In the genomic region with DNA sequence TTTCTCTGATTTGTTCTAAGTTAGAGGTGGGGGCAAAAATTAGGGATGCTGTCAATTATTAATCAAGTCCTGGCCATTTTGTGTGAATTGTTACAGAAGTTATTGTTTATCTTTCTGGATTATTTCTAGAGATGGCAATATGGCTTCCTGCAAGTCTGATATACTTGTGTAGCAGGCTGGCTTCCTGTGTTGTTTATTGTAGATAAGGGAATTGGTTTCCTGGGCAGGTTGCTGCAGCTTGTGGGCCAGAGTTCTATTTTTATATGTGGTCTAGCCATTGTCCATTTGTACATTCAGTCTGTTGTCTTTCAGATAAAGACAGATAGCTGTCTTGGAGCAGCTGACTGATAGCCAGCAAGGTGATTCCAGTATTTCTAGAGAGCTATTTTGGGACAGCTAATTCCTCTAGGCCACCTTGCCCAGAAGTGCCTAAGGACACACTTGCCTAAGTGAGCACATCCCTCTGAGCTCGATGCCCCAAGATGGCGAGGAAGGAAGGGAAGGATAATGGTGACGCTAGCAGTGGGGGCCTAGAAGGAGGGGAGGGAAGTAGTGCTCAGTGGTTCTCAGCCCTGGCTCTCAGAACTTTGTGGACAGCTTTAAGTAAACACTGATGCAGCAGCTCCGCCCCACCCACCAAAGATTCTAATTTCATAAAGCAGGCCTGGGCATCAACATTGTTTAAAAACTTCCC, we compare ENCODE assay signal across 1 cellular context.
TF ChIP-seq lines count a peak whose summit lies in the region.

No MANE protein-coding gene starts in this region.

TF ChIP-seq in K562, 482 proteins besides CTCF, POLR2A, EP300 and RAD21 (continued from another document and continues in another):
- TF ChIP-seq, protein P1, sequence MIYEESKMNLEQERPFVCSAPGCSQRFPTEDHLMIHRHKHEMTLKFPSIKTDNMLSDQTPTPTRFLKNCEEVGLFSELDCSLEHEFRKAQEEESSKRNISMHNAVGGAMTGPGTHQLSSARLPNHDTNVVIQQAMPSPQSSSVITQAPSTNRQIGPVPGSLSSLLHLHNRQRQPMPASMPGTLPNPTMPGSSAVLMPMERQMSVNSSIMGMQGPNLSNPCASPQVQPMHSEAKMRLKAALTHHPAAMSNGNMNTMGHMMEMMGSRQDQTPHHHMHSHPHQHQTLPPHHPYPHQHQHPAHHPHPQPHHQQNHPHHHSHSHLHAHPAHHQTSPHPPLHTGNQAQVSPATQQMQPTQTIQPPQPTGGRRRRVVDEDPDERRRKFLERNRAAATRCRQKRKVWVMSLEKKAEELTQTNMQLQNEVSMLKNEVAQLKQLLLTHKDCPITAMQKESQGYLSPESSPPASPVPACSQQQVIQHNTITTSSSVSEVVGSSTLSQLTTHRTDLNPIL (CRISPR knock-in tag; IDR thresholded peaks at IDR 0.05) = no peak
- TF ChIP-seq HNRNPH1 (optimal IDR thresholded peaks at IDR 0.05; ENCODE audit: low read depth, low read length) (no peak), ZEB2 (IDR thresholded peaks at IDR 0.05) (no peak), TOE1 (IDR thresholded peaks at IDR 0.05; ENCODE audit: borderline replicate concordance) (no peak), TOE1 (CRISPR knock-in tag; IDR thresholded peaks at IDR 0.05; ENCODE audit: borderline replicate concordance, low read depth) (no peak), SREBF2 (CRISPR knock-in tag; IDR thresholded peaks at IDR 0.05) (no peak), BDP1 (IDR thresholded peaks at IDR 0.05; ENCODE audit: insufficient read depth, insufficient read length) (no peak), IRF2 (CRISPR knock-in tag; IDR thresholded peaks at IDR 0.05) (no peak), ZNF316 (IDR thresholded peaks at IDR 0.05) (no peak), EHMT2 (IDR thresholded peaks at IDR 0.05) (no peak), FOXA3 (CRISPR knock-in tag; conservative IDR thresholded peaks at IDR 0.05 in 1 of 2, IDR thresholded peaks at IDR 0.05 in 1 of 2) (peak in 1 of 2 experiments; percentile 71; a peak in 2 of 4 replicates), HNRNPK (IDR thresholded peaks at IDR 0.05; ENCODE audit: low read depth, low read length, poor library complexity, severe bottlenecking) (no peak), TEAD2 (tag; IDR thresholded peaks at IDR 0.05) (no peak), ETV1 (tag; conservative IDR thresholded peaks at IDR 0.05; ENCODE audit: low read depth) (peak; percentile 70; the same call in 1 of the 2 replicates), MCM7 (IDR thresholded peaks at IDR 0.05) (no peak), STAT5B (CRISPR knock-in tag; IDR thresholded peaks at IDR 0.05) (no peak), TCF3 (CRISPR knock-in tag; IDR thresholded peaks at IDR 0.05) (peak; percentile 76), THRAP3 (IDR thresholded peaks at IDR 0.05; ENCODE audit: borderline replicate concordance) (no peak), SMAD1 (IDR thresholded peaks at IDR 0.05; ENCODE audit: low read depth, low read length, partially characterized antibody) (no peak), ZFX (CRISPR knock-in tag; IDR thresholded peaks at IDR 0.05) (no peak), SUPT5H (IDR thresholded peaks at IDR 0.05) (no peak), HLTF (IDR thresholded peaks at IDR 0.05) (no peak), ARID2 (IDR thresholded peaks at IDR 0.05) (no peak), PHF21A (IDR thresholded peaks at IDR 0.05; ENCODE audit: borderline replicate concordance, low read depth) (no peak), RFX7 (CRISPR knock-in tag; IDR thresholded peaks at IDR 0.05) (no peak), HEY1 (CRISPR knock-in tag; IDR thresholded peaks at IDR 0.05; ENCODE audit: borderline replicate concordance) (no peak), ZNF778 (CRISPR knock-in tag; IDR thresholded peaks at IDR 0.05) (no peak), ZC3H8 (IDR thresholded peaks at IDR 0.05) (no peak), TRIM28 (IDR thresholded peaks at IDR 0.05) (no peak), POLR2B (IDR thresholded peaks at IDR 0.05; ENCODE audit: low read depth, partially characterized antibody) (no peak), BRF1 (IDR thresholded peaks at IDR 0.05; ENCODE audit: borderline replicate concordance, extremely low read depth, insufficient read length) (no peak), TFAM (CRISPR knock-in tag; conservative IDR thresholded peaks at IDR 0.05) (no peak), DACH1 (IDR thresholded peaks at IDR 0.05; ENCODE audit: partially characterized antibody) (no peak), MEF2A (IDR thresholded peaks at IDR 0.05; ENCODE audit: control insufficient read depth, low read depth, low read length) (peak; percentile 52; the same call in 1 of the 2 replicates), MTA3 (IDR thresholded peaks at IDR 0.05; ENCODE audit: borderline replicate concordance) (no peak), ZNF274 (IDR thresholded peaks at IDR 0.05; ENCODE audit: borderline replicate concordance, low read depth, low read length) (no peak), HSF4 (CRISPR knock-in tag; IDR thresholded peaks at IDR 0.05; ENCODE audit: borderline replicate concordance) (no peak), LCOR (CRISPR knock-in tag; IDR thresholded peaks at IDR 0.05) (no peak; the same call in 1 of the 2 replicates), ZNF311 (CRISPR knock-in tag; IDR thresholded peaks at IDR 0.05) (no peak)
- TF ChIP-seq, protein P2, sequence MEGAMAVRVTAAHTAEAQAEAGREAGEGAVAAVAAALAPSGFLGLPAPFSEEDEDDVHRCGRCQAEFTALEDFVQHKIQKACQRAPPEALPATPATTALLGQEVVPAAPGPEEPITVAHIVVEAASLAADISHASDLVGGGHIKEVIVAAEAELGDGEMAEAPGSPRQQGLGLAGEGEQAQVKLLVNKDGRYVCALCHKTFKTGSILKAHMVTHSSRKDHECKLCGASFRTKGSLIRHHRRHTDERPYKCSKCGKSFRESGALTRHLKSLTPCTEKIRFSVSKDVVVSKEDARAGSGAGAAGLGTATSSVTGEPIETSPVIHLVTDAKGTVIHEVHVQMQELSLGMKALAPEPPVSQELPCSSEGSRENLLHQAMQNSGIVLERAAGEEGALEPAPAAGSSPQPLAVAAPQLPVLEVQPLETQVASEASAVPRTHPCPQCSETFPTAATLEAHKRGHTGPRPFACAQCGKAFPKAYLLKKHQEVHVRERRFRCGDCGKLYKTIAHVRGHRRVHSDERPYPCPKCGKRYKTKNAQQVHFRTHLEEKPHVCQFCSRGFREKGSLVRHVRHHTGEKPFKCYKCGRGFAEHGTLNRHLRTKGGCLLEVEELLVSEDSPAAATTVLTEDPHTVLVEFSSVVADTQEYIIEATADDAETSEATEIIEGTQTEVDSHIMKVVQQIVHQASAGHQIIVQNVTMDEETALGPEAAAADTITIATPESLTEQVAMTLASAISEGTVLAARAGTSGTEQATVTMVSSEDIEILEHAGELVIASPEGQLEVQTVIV (CRISPR knock-in tag; IDR thresholded peaks at IDR 0.05; ENCODE audit: borderline replicate concordance) = no peak
- TF ChIP-seq, protein P3, sequence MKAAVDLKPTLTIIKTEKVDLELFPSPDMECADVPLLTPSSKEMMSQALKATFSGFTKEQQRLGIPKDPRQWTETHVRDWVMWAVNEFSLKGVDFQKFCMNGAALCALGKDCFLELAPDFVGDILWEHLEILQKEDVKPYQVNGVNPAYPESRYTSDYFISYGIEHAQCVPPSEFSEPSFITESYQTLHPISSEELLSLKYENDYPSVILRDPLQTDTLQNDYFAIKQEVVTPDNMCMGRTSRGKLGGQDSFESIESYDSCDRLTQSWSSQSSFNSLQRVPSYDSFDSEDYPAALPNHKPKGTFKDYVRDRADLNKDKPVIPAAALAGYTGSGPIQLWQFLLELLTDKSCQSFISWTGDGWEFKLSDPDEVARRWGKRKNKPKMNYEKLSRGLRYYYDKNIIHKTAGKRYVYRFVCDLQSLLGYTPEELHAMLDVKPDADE (conservative IDR thresholded peaks at IDR 0.05; ENCODE audit: control insufficient read depth, low read depth, low read length) = no peak
- TF ChIP-seq, protein P4, sequence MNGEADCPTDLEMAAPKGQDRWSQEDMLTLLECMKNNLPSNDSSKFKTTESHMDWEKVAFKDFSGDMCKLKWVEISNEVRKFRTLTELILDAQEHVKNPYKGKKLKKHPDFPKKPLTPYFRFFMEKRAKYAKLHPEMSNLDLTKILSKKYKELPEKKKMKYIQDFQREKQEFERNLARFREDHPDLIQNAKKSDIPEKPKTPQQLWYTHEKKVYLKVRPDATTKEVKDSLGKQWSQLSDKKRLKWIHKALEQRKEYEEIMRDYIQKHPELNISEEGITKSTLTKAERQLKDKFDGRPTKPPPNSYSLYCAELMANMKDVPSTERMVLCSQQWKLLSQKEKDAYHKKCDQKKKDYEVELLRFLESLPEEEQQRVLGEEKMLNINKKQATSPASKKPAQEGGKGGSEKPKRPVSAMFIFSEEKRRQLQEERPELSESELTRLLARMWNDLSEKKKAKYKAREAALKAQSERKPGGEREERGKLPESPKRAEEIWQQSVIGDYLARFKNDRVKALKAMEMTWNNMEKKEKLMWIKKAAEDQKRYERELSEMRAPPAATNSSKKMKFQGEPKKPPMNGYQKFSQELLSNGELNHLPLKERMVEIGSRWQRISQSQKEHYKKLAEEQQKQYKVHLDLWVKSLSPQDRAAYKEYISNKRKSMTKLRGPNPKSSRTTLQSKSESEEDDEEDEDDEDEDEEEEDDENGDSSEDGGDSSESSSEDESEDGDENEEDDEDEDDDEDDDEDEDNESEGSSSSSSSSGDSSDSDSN (IDR thresholded peaks at IDR 0.05; ENCODE audit: borderline replicate concordance in 1 of 2, low read depth in 2 of 2, low read length in 2 of 2) = no peak
- TF ChIP-seq, protein P5, sequence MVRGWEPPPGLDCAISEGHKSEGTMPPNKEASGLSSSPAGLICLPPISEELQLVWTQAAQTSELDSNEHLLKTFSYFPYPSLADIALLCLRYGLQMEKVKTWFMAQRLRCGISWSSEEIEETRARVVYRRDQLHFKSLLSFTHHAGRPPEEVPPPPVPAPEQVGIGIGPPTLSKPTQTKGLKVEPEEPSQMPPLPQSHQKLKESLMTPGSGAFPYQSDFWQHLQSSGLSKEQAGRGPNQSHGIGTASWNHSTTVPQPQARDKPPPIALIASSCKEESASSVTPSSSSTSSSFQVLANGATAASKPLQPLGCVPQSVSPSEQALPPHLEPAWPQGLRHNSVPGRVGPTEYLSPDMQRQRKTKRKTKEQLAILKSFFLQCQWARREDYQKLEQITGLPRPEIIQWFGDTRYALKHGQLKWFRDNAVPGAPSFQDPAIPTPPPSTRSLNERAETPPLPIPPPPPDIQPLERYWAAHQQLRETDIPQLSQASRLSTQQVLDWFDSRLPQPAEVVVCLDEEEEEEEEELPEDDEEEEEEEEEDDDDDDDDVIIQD (CRISPR knock-in tag; IDR thresholded peaks at IDR 0.05) = no peak
- TF ChIP-seq, protein P6, sequence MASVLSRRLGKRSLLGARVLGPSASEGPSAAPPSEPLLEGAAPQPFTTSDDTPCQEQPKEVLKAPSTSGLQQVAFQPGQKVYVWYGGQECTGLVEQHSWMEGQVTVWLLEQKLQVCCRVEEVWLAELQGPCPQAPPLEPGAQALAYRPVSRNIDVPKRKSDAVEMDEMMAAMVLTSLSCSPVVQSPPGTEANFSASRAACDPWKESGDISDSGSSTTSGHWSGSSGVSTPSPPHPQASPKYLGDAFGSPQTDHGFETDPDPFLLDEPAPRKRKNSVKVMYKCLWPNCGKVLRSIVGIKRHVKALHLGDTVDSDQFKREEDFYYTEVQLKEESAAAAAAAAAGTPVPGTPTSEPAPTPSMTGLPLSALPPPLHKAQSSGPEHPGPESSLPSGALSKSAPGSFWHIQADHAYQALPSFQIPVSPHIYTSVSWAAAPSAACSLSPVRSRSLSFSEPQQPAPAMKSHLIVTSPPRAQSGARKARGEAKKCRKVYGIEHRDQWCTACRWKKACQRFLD (CRISPR knock-in tag; IDR thresholded peaks at IDR 0.05) = no peak
- TF ChIP-seq, protein P7, sequence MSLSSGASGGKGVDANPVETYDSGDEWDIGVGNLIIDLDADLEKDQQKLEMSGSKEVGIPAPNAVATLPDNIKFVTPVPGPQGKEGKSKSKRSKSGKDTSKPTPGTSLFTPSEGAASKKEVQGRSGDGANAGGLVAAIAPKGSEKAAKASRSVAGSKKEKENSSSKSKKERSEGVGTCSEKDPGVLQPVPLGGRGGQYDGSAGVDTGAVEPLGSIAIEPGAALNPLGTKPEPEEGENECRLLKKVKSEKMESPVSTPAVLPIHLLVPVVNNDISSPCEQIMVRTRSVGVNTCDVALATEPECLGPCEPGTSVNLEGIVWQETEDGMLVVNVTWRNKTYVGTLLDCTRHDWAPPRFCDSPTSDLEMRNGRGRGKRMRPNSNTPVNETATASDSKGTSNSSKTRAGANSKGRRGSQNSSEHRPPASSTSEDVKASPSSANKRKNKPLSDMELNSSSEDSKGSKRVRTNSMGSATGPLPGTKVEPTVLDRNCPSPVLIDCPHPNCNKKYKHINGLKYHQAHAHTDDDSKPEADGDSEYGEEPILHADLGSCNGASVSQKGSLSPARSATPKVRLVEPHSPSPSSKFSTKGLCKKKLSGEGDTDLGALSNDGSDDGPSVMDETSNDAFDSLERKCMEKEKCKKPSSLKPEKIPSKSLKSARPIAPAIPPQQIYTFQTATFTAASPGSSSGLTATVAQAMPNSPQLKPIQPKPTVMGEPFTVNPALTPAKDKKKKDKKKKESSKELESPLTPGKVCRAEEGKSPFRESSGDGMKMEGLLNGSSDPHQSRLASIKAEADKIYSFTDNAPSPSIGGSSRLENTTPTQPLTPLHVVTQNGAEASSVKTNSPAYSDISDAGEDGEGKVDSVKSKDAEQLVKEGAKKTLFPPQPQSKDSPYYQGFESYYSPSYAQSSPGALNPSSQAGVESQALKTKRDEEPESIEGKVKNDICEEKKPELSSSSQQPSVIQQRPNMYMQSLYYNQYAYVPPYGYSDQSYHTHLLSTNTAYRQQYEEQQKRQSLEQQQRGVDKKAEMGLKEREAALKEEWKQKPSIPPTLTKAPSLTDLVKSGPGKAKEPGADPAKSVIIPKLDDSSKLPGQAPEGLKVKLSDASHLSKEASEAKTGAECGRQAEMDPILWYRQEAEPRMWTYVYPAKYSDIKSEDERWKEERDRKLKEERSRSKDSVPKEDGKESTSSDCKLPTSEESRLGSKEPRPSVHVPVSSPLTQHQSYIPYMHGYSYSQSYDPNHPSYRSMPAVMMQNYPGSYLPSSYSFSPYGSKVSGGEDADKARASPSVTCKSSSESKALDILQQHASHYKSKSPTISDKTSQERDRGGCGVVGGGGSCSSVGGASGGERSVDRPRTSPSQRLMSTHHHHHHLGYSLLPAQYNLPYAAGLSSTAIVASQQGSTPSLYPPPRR (CRISPR knock-in tag; IDR thresholded peaks at IDR 0.05; ENCODE audit: borderline replicate concordance) = no peak
- TF ChIP-seq, protein P8, sequence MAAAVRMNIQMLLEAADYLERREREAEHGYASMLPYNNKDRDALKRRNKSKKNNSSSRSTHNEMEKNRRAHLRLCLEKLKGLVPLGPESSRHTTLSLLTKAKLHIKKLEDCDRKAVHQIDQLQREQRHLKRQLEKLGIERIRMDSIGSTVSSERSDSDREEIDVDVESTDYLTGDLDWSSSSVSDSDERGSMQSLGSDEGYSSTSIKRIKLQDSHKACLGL (CRISPR knock-in tag; IDR thresholded peaks at IDR 0.05; ENCODE audit: borderline replicate concordance, poor library complexity, severe bottlenecking) = no peak
- TF ChIP-seq, protein P9, sequence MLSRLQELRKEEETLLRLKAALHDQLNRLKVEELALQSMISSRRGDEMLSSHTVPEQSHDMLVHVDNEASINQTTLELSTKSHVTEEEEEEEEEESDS (CRISPR knock-in tag; IDR thresholded peaks at IDR 0.05) = no peak
- TF ChIP-seq, protein P10, sequence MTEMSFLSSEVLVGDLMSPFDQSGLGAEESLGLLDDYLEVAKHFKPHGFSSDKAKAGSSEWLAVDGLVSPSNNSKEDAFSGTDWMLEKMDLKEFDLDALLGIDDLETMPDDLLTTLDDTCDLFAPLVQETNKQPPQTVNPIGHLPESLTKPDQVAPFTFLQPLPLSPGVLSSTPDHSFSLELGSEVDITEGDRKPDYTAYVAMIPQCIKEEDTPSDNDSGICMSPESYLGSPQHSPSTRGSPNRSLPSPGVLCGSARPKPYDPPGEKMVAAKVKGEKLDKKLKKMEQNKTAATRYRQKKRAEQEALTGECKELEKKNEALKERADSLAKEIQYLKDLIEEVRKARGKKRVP (CRISPR knock-in tag; IDR thresholded peaks at IDR 0.05) = no peak
